2 cellular contexts compared by ENCODE assay signal in the genomic region with DNA sequence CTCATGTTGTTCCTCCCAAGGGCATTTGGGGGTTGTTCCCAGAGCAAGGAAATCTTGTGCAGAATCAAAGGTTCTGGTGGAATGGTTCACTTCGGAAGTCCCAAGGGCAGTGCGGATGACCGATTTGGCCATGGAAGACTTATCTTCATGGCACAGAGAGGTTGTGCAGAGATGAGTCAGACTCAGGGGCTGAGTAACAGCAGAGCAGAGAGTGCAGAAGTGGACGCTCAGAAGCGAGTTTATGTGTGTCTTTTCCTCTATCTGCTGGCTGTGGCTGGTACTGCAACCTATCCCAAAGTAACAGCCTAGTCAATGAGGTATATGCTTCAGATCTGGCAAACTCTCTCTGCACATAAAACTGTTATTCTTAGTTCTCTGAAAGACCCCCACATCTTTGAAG.
TF ChIP-seq lines count a peak whose summit lies in the region.

No MANE protein-coding gene starts in this region.

TF ChIP-seq in GM23338, 12 proteins besides CTCF, POLR2A, EP300 and RAD21 (continued from another document):
- TF ChIP-seq, protein P1, sequence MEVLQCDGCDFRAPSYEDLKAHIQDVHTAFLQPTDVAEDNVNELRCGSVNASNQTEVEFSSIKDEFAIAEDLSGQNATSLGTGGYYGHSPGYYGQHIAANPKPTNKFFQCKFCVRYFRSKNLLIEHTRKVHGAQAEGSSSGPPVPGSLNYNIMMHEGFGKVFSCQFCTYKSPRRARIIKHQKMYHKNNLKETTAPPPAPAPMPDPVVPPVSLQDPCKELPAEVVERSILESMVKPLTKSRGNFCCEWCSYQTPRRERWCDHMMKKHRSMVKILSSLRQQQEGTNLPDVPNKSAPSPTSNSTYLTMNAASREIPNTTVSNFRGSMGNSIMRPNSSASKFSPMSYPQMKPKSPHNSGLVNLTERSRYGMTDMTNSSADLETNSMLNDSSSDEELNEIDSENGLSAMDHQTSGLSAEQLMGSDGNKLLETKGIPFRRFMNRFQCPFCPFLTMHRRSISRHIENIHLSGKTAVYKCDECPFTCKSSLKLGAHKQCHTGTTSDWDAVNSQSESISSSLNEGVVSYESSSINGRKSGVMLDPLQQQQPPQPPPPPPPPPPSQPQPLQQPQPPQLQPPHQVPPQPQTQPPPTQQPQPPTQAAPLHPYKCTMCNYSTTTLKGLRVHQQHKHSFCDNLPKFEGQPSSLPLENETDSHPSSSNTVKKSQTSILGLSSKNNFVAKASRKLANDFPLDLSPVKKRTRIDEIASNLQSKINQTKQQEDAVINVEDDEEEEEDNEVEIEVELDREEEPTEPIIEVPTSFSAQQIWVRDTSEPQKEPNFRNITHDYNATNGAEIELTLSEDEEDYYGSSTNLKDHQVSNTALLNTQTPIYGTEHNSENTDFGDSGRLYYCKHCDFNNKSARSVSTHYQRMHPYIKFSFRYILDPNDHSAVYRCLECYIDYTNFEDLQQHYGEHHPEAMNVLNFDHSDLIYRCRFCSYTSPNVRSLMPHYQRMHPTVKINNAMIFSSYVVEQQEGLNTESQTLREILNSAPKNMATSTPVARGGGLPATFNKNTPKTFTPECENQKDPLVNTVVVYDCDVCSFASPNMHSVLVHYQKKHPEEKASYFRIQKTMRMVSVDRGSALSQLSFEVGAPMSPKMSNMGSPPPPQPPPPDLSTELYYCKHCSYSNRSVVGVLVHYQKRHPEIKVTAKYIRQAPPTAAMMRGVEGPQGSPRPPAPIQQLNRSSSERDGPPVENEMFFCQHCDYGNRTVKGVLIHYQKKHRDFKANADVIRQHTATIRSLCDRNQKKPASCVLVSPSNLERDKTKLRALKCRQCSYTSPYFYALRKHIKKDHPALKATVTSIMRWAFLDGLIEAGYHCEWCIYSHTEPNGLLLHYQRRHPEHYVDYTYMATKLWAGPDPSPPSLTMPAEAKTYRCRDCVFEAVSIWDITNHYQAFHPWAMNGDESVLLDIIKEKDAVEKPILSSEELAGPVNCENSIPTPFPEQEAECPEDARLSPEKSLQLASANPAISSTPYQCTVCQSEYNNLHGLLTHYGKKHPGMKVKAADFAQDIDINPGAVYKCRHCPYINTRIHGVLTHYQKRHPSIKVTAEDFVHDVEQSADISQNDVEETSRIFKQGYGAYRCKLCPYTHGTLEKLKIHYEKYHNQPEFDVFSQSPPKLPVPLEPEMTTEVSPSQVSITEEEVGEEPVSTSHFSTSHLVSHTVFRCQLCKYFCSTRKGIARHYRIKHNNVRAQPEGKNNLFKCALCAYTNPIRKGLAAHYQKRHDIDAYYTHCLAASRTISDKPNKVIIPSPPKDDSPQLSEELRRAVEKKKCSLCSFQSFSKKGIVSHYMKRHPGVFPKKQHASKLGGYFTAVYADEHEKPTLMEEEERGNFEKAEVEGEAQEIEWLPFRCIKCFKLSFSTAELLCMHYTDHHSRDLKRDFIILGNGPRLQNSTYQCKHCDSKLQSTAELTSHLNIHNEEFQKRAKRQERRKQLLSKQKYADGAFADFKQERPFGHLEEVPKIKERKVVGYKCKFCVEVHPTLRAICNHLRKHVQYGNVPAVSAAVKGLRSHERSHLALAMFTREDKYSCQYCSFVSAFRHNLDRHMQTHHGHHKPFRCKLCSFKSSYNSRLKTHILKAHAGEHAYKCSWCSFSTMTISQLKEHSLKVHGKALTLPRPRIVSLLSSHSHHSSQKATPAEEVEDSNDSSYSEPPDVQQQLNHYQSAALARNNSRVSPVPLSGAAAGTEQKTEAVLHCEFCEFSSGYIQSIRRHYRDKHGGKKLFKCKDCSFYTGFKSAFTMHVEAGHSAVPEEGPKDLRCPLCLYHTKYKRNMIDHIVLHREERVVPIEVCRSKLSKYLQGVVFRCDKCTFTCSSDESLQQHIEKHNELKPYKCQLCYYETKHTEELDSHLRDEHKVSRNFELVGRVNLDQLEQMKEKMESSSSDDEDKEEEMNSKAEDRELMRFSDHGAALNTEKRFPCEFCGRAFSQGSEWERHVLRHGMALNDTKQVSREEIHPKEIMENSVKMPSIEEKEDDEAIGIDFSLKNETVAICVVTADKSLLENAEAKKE (CRISPR knock-in tag; IDR thresholded peaks at IDR 0.05) = no peak
- TF ChIP-seq EZH2 (IDR thresholded peaks at IDR 0.05; ENCODE audit: low read depth, unreplicated experiment) = no peak
- no peak for TF ChIP-seq CREB1 (CRISPR knock-in tag; IDR thresholded peaks at IDR 0.05; ENCODE audit: low read depth)
- TF ChIP-seq POLR2AphosphoS5 (IDR thresholded peaks at IDR 0.05; ENCODE audit: low read depth) = no peak

TF ChIP-seq in WTC11, 78 proteins besides CTCF, POLR2A, EP300 and RAD21 (continued from another document):
- TF ChIP-seq CBFB (CRISPR knock-in tag; IDR thresholded peaks at IDR 0.05; ENCODE audit: low read depth) (no peak), CDX4 (CRISPR knock-in tag; IDR thresholded peaks at IDR 0.05; ENCODE audit: borderline replicate concordance) (no peak), FOXJ3 (CRISPR knock-in tag; IDR thresholded peaks at IDR 0.05; ENCODE audit: borderline replicate concordance) (no peak), MXD4 (CRISPR knock-in tag; IDR thresholded peaks at IDR 0.05; ENCODE audit: borderline replicate concordance) (no peak)
